8 cellular contexts compared by ENCODE assay signal in genomic region chr13:79401259-79402071, GRCh38. TPM values are rescaled to one million over a fixed set of nuclear protein-coding genes. Genes with fewer than 3 reads are reported as not detected.
DNase-seq lines count a peak whose midpoint lies in the region; ATAC-seq and TF ChIP-seq lines count a peak whose summit lies in the region.

No MANE protein-coding gene starts in this region.

- peak overlapping the region in 2 of 5 experiments; percentile 26 to 47 for H3K27ac Mint-ChIP-seq in brain

- peaks cover 3 to 14% (median 9%) of the 10 kb centered on the region in 5 experiments for H3K9me3 Mint-ChIP-seq in brain

- ATAC-seq in GM21423 (IDR thresholded peaks at IDR 0.05; ENCODE audit: unreplicated experiment) (peak; percentile 42), HG03558 (IDR thresholded peaks at IDR 0.05; ENCODE audit: extremely low read depth, unreplicated experiment) (peak; percentile 41)

- no peaks in the 10 kb centered on the region for H3K27me3 Mint-ChIP-seq in brain

- H3K36me3 Mint-ChIP-seq in brain = peaks cover 59% of the 10 kb centered on the region

- H3K4me3 ChIP-seq in GM12864 (ENCODE audit: low read depth, low read length) = no peak overlapping the region

- peaks cover 5% of the 10 kb centered on the region for H3K4me1 Mint-ChIP-seq in brain

- no peak for DNase-seq in GM12864 (ENCODE audit: low read depth)
- DNase-seq in NCI-H524 treated with DMSO at 0.1 percent for 48 hours (lab: John Stamatoyannopoulos, UW) = no peak
- no peak for DNase-seq in COLO668 (lab: John Stamatoyannopoulos, UW; ENCODE audit: unreplicated experiment)
- DNase-seq in amygdala (lab: John Stamatoyannopoulos, UW) = no peak
- DNase-seq in stimulated activated naive CD4-positive, alpha-beta T cell treated with Interleukin-2 at 50 U/mL for 16 hours (lab: John Stamatoyannopoulos, UW) = no peak

- peak; percentile 11 for TF ChIP-seq CTCF in GM12864 (IDR thresholded peaks at IDR 0.05; ENCODE audit: low read depth, low read length, missing control alignments)
- TF ChIP-seq CTCF in brain (conservative IDR thresholded peaks at IDR 0.05) = no peak

- peak overlapping the region in 4 of 5 experiments; percentile 9 to 76 (median 55) for H3K4me3 Mint-ChIP-seq in brain

RNA-seq across cellular contexts. Expression of gene RBM26, which starts 4.6 kb away (rescaled TPM):
- polyA plus RNA-seq in brain (ENCODE audit: insufficient read depth, low read depth, low replicate concordance) = 21.1 TPM
